ENCODE assay signal across 13 cellular contexts in genomic region chr2:1751768-1752725, GRCh38.
"Had no signal": no experiment of that assay in that cellular context is flagged by ENCODE, and none has a peak within 500 bp of the region (broad histone marks: within the 10 kb centered on the region; RNA-seq: fewer than 3 reads in every experiment).

No MANE protein-coding gene starts in this region.

- DNase-seq: activated CD4-positive, alpha-beta T cell treated with anti-CD3 and anti-CD28 coated beads, Interleukin-2, amount 50 U/mL, for 4 hours; activated CD4-positive, CD25-positive, alpha-beta regulatory T cell treated with anti-CD3 and anti-CD28 coated beads, Interleukin-2, amount 50 U/mL, for 72 hours; activated gamma-delta T cell treated with Interleukin-2 at 50 U/mL for 16 hours; activated naive CD8-positive, alpha-beta T cell treated with anti-CD3 and anti-CD28 coated beads, Interleukin-2, amount 50 U/mL, for 24 hours; activated T-cell treated with anti-CD3 and anti-CD28 coated beads, Interleukin-2, amount 50 U/mL, for 48 hours; effector CD4-positive, alpha-beta T cell; foreskin melanocyte; naive B cell; stimulated activated CD4-positive, alpha-beta T cell treated with anti-CD3 and anti-CD28 coated beads, Interleukin-1b, Interleukin-23, amount 100 ng/mL, for 48 hours; stimulated activated naive B cell treated with anti-CD40 and anti-IgM and Interleukin-4, amounts not matched to agents 10 μg/mL and 1 μg/mL and 100 μg/mL, for 72 hours had no signal

- H3K4me3 ChIP-seq: ascending aorta, colonic mucosa had no signal

- H3K9me3 ChIP-seq: ascending aorta, colonic mucosa, neutrophil had no signal

- H3K27me3 ChIP-seq: ascending aorta, colonic mucosa had no signal

- H3K4me1 ChIP-seq: colonic mucosa had no signal

- H3K27ac ChIP-seq: ascending aorta, colonic mucosa, neutrophil had no signal

- H3K36me3 ChIP-seq: ascending aorta, colonic mucosa, neutrophil had no signal

- ATAC-seq: activated naive CD8-positive, alpha-beta T cell treated with anti-CD3 and anti-CD28 coated beads, Interleukin-2, amount 50 U/mL, for 24 hours had no signal
